ENCODE assay signal across 11 cellular contexts in genomic region chr3:73203633-73204032, GRCh38.
"Had no signal": no experiment of that assay in that cellular context is flagged by ENCODE, and none has a peak within 500 bp of the region (broad histone marks: within the 10 kb centered on the region; RNA-seq: fewer than 3 reads in every experiment).

No MANE protein-coding gene starts in this region.

- DNase-seq: GOT3, H7, H9, HCEC 1CT, HFFc6 had no signal

- H2AFZ ChIP-seq: GM23248, GM23338 had no signal

- H3K4me2 ChIP-seq: GM23338 had no signal

- H3K9me3 ChIP-seq: HAP-1 had no signal

- ATAC-seq: GM23338, HCT116 had no signal

- H3K36me3 ChIP-seq: HAP-1 had no signal

- H3K27ac ChIP-seq: GM23248 had no signal

- H3K4me1 ChIP-seq: HAP-1 had no signal

- H3K4me3 ChIP-seq: GM23248, GM23338, HAP-1 had no signal

- H3K9ac ChIP-seq: GM23248 had no signal

- FAIRE-seq: H1, H54 had no signal
